24 cellular contexts compared by ENCODE assay signal in the genomic region with DNA sequence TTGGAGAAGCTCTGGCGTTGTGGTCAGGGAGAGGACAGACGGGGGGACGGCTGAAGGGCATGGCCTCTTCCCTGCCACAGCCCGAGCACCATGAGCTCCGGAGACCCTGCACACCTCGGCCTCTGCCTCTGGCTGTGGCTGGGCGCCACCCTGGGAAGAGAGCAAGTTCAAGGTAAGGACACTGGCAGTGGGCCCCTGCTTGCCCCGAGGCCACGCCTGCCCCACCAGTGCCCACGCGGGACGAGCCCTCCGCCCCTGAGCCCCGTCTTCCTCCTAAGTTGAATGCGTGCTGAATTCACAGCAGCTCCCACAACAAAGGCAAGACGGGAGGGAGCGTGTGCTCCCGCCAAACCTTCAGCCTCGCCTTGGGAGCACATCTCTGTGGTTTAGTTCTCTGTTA. TPM values are rescaled to one million over a fixed set of nuclear protein-coding genes. Genes with fewer than 3 reads are reported as not detected.
DNase-seq lines count a peak whose midpoint lies in the region; ATAC-seq and TF ChIP-seq lines count a peak whose summit lies in the region.
"Had no signal": no experiment of that assay in that cellular context is flagged by ENCODE, and none has a peak within 500 bp of the region (broad histone marks: within the 10 kb centered on the region; RNA-seq: fewer than 3 reads in every experiment).

No MANE protein-coding gene starts in this region.

- H2AFZ ChIP-seq in H9 (ENCODE audit: low read length) (no peak overlapping the region), neural progenitor cell (replicated peaks) (no peak overlapping the region)

- H3K79me1 ChIP-seq in H9 (ENCODE audit: insufficient read depth, low read depth, low read length, poor library complexity, severe bottlenecking) = no peaks in the 10 kb centered on the region

- H2AK5ac ChIP-seq in H9 (ENCODE audit: insufficient read length, low read length) = no peak overlapping the region

- peak overlapping the region; percentile 54 for H3K27ac Mint-ChIP-seq in activated CD4-positive, alpha-beta T cell treated with anti-CD3 and anti-CD28 coated beads, Interleukin-2, amount 10 ng/mL, durations not matched to agents 7 days and 5 days
- H3K27ac Mint-ChIP-seq in H9 = peak overlapping the region in 1 of 3 experiments; percentile 28; a peak in 1 of 7 replicates
- H3K27ac Mint-ChIP-seq in central memory CD8-positive, alpha-beta T cell (ENCODE audit: low read depth) = peak overlapping the region; percentile 29
- H3K27ac Mint-ChIP-seq in neural progenitor cell = peak overlapping the region; percentile 90

- no peak overlapping the region for H2BK5ac ChIP-seq in H9 (ENCODE audit: insufficient read length, low read length)

- H2BK15ac ChIP-seq in H9 (ENCODE audit: low read depth, low read length) = no peak overlapping the region

- no peak overlapping the region for H3K14ac ChIP-seq in H9 (ENCODE audit: insufficient read depth, low read length)

- H2BK12ac ChIP-seq in H9 (ENCODE audit: insufficient read length, low read depth, low read length) = no peak overlapping the region

- no CpG with 5 or more reads among the region's 19 CpGs for WGBS in H9 (ENCODE audit: extremely low coverage, insufficient read length, low lambda C conversion rate)

- POLR2A ChIA-PET in activated CD4-positive, alpha-beta T cell treated with anti-CD3 and anti-CD28 coated beads, Interleukin-2, amount 10 ng/mL, durations not matched to agents 7 days and 5 days (lab: Charles Lee) = interaction anchor here (0.6 kb wide), 2 partner anchors 72 to 128 kb away, joined by 3 read pairs; no protein-coding TSS in a partner anchor

- H3K27ac ChIP-seq in H9 (ENCODE audit: insufficient read length, low read depth, low read length) = no peak overlapping the region
- no peak overlapping the region for H3K27ac ChIP-seq in neural progenitor cell
- H3K27ac ChIP-seq: 22Rv1 had no signal

- H4K5ac ChIP-seq in H9 (ENCODE audit: insufficient read length, low read depth, low read length) = no peak overlapping the region

- no peaks in the 10 kb centered on the region for H4K20me1 ChIP-seq in H9 (ENCODE audit: control insufficient read depth, insufficient read depth, insufficient read length)
- H4K20me1 ChIP-seq in neural progenitor cell (ENCODE audit: low read depth) = peaks cover 6% of the 10 kb centered on the region

- no peak overlapping the region for H3K4ac ChIP-seq in H9 (ENCODE audit: low read depth, low read length)

- H3K23ac ChIP-seq in H9 (ENCODE audit: insufficient read length, low read depth, low read length) = no peak overlapping the region

- H2BK20ac ChIP-seq in H9 (ENCODE audit: low read depth, low read length, poor library complexity, severe bottlenecking) = no peak overlapping the region

- peaks cover 9% of the 10 kb centered on the region for H3K4me1 Mint-ChIP-seq in activated CD4-positive, alpha-beta T cell treated with anti-CD3 and anti-CD28 coated beads, Interleukin-2, amount 10 ng/mL, durations not matched to agents 7 days and 5 days
- H3K4me1 Mint-ChIP-seq in H9 (peaks cover 9 to 26% of the 10 kb centered on the region in 2 experiments), neural progenitor cell (peaks cover 13% of the 10 kb centered on the region)
- H3K4me1 Mint-ChIP-seq in central memory CD8-positive, alpha-beta T cell = peaks cover 6% of the 10 kb centered on the region
- H3K4me1 Mint-ChIP-seq: CD14-positive monocyte had no signal

- H3K4me3 Mint-ChIP-seq in activated CD4-positive, alpha-beta T cell treated with anti-CD3 and anti-CD28 coated beads, Interleukin-2, amount 10 ng/mL, durations not matched to agents 7 days and 5 days = no peak overlapping the region
- no peak overlapping the region for H3K4me3 Mint-ChIP-seq in H9
- H3K4me3 Mint-ChIP-seq in central memory CD8-positive, alpha-beta T cell = no peak overlapping the region
- H3K4me3 Mint-ChIP-seq in neural progenitor cell = no peak overlapping the region

- peaks cover 4% of the 10 kb centered on the region for H3F3A ChIP-seq in neural progenitor cell (ENCODE audit: low read depth)

- no peak overlapping the region for H3T11ph ChIP-seq in H9 (ENCODE audit: low read length)

- no peak overlapping the region for H3K4me2 ChIP-seq in H9 (ENCODE audit: insufficient read depth, insufficient read length, low read length)
- H3K4me2 ChIP-seq in neural progenitor cell = no peak overlapping the region

- no peak overlapping the region for H3K4me3 ChIP-seq in neural progenitor cell

- H3K4me1 ChIP-seq in H9 (ENCODE audit: insufficient read depth, low read length) (no peaks in the 10 kb centered on the region; the same call in 1 of the 2 replicates), neural progenitor cell (peaks cover 23% of the 10 kb centered on the region)

- no peak overlapping the region for H4K8ac ChIP-seq in H9 (replicated peaks; ENCODE audit: insufficient read length, low read depth, low read length)

- H3K36me3 Mint-ChIP-seq in activated CD4-positive, alpha-beta T cell treated with anti-CD3 and anti-CD28 coated beads, Interleukin-2, amount 10 ng/mL, durations not matched to agents 7 days and 5 days (ENCODE audit: low read depth) = no peaks in the 10 kb centered on the region
- no peaks in the 10 kb centered on the region for H3K36me3 Mint-ChIP-seq in H9 (ENCODE audit: insufficient read depth in 1 of 3, low read depth in 3 of 3)
- peaks cover 6% of the 10 kb centered on the region for H3K36me3 Mint-ChIP-seq in central memory CD8-positive, alpha-beta T cell (ENCODE audit: insufficient read depth)
- no peaks in the 10 kb centered on the region for H3K36me3 Mint-ChIP-seq in neural progenitor cell
- H3K36me3 Mint-ChIP-seq: CD14-positive monocyte had no signal

- H3K9me3 Mint-ChIP-seq in activated CD4-positive, alpha-beta T cell treated with anti-CD3 and anti-CD28 coated beads, Interleukin-2, amount 10 ng/mL, durations not matched to agents 7 days and 5 days = no peaks in the 10 kb centered on the region
- H3K9me3 Mint-ChIP-seq in H9 = no peaks in the 10 kb centered on the region
- no peaks in the 10 kb centered on the region for H3K9me3 Mint-ChIP-seq in central memory CD8-positive, alpha-beta T cell
- H3K9me3 Mint-ChIP-seq in neural progenitor cell = no peaks in the 10 kb centered on the region

- CTCF ChIA-PET in activated CD4-positive, alpha-beta T cell treated with anti-CD3 and anti-CD28 coated beads, Interleukin-2, amount 10 ng/mL, durations not matched to agents 7 days and 5 days (lab: Charles Lee) = interaction anchor here (2.3 kb wide), 1 partner anchor 15 kb away, joined by 5 read pairs; no protein-coding TSS in a partner anchor

- H3K9me3 ChIP-seq in H9 (ENCODE audit: control insufficient read depth, low read depth, low read length) = no peaks in the 10 kb centered on the region
- H3K9me3 ChIP-seq in neural progenitor cell (ENCODE audit: low read depth) = no peaks in the 10 kb centered on the region

- no peaks in the 10 kb centered on the region for H3K23me2 ChIP-seq in H9 (ENCODE audit: insufficient read length, low read depth, low read length, poor library complexity, severe bottlenecking)

- H3K18ac ChIP-seq in H9 (ENCODE audit: insufficient read length, low read depth, low read length) = peak overlapping the region; percentile 18

- H3K79me2 ChIP-seq in H9 (ENCODE audit: insufficient read depth, low read length) (no peaks in the 10 kb centered on the region), neural progenitor cell (ENCODE audit: low read depth) (no peaks in the 10 kb centered on the region)

- no peak overlapping the region for H2BK120ac ChIP-seq in H9 (ENCODE audit: low read depth, low read length, poor library complexity, severe bottlenecking)

- no peak for DNase-seq in activated CD4-positive, alpha-beta T cell treated with anti-CD3 and anti-CD28 coated beads, Interleukin-2, amount 10 ng/mL, durations not matched to agents 7 days and 5 days
- DNase-seq in activated CD4-positive, alpha-beta T cell treated with anti-CD3 and anti-CD28 coated beads, Interleukin-2, amount 50 U/mL, for 1 hour = no peak
- DNase-seq in H9 (no peak), neural progenitor cell (ENCODE audit: low spot score) (no peak), NCI-H446 (lab: John Stamatoyannopoulos, UW) (no peak), anterior cingulate cortex (lab: John Stamatoyannopoulos, UW) (no peak)
- DNase-seq in central memory CD8-positive, alpha-beta T cell (ENCODE audit: low spot score in 2 of 2) = no peak
- DNase-seq: ACHN; EL; GF-D8; HCEC 1CT; KG1; NCI-H1092; NCI-H1436; NCI-H187 treated with DMSO at 0.1 percent for 48 hours; NCI-H510A treated with DMSO at 0.1 percent for 48 hours; NCI-H774; NK-92 treated with Interleukin-12 subunit alpha and Interleukin-12 subunit beta, amount 100 ng/mL, for 24 hours had no signal

- H4K91ac ChIP-seq in H9 (ENCODE audit: insufficient read length, low read depth, low read length) = no peak overlapping the region

- TF ChIP-seq CTCF in H9 (conservative IDR thresholded peaks at IDR 0.05) (no peak), neural progenitor cell (IDR thresholded peaks at IDR 0.05) (no peak)

- H3K27me3 Mint-ChIP-seq in activated CD4-positive, alpha-beta T cell treated with anti-CD3 and anti-CD28 coated beads, Interleukin-2, amount 10 ng/mL, durations not matched to agents 7 days and 5 days = peaks cover 13% of the 10 kb centered on the region
- H3K27me3 Mint-ChIP-seq in H9 (ENCODE audit: low read depth) (peaks cover 14% of the 10 kb centered on the region), neural progenitor cell (ENCODE audit: insufficient read depth, low read depth) (peaks cover 8% of the 10 kb centered on the region)
- peaks cover 29% of the 10 kb centered on the region for H3K27me3 Mint-ChIP-seq in central memory CD8-positive, alpha-beta T cell

- no peaks in the 10 kb centered on the region for H3K36me3 ChIP-seq in neural progenitor cell

- ATAC-seq in central memory CD8-positive, alpha-beta T cell (replicated peaks; ENCODE audit: extremely low read depth, poor library complexity, severe bottlenecking) = no peak
- no peak for ATAC-seq in GM18511 (IDR thresholded peaks at IDR 0.05; ENCODE audit: unreplicated experiment)
- ATAC-seq: Panc1 had no signal

- no peak overlapping the region for H3K9ac ChIP-seq in H9 (ENCODE audit: extremely low read depth, insufficient read length, low read length)
- no peak overlapping the region for H3K9ac ChIP-seq in neural progenitor cell

- H3K27me3 ChIP-seq in H9 (ENCODE audit: insufficient read depth, low read length) (no peaks in the 10 kb centered on the region), neural progenitor cell (peaks cover 20% of the 10 kb centered on the region)

- H3K56ac ChIP-seq in H9 (ENCODE audit: insufficient read length, low read depth, low read length) = no peak overlapping the region

RNA-seq across cellular contexts. Expression of gene COL20A1, which starts 2.0 kb away (rescaled TPM):
- total RNA-seq in activated CD4-positive, alpha-beta T cell treated with anti-CD3 and anti-CD28 coated beads, Interleukin-2, amount 10 ng/mL, durations not matched to agents 7 days and 5 days = not detected
- total RNA-seq in H9 (2021) = 1.3 and 2.3 TPM in 2 replicates
- total RNA-seq in neural progenitor cell (ENCODE audit: low replicate concordance) = 0.28 and 0.37 TPM in 2 replicates
- total RNA-seq: HT1080, SK-MEL-5 had no signal

RNA-seq across cellular contexts. Expression of gene ARFGAP1, which starts 22.4 kb away (rescaled TPM):
- total RNA-seq in activated CD4-positive, alpha-beta T cell treated with anti-CD3 and anti-CD28 coated beads, Interleukin-2, amount 10 ng/mL, durations not matched to agents 7 days and 5 days = 10 to 100 TPM; 88.0 to 94.4 TPM
- total RNA-seq in H9 (2021) (111 and 114 TPM in 2 replicates), neural progenitor cell (ENCODE audit: low replicate concordance) (43.7 and 103 TPM in 2 replicates)

RNA-seq across cellular contexts. Expression of gene NKAIN4, which starts 40.8 kb away (rescaled TPM):
- not detected for total RNA-seq in activated CD4-positive, alpha-beta T cell treated with anti-CD3 and anti-CD28 coated beads, Interleukin-2, amount 10 ng/mL, durations not matched to agents 7 days and 5 days
- total RNA-seq in H9 (2021) (19.1 and 20.9 TPM in 2 replicates), neural progenitor cell (ENCODE audit: low replicate concordance) (9.7 and 28.4 TPM in 2 replicates)
- total RNA-seq: HT1080, SK-MEL-5 had no signal

RNA-seq across cellular contexts. Expression of gene BIRC7, which starts 59.3 kb away (rescaled TPM):
- not detected for total RNA-seq in activated CD4-positive, alpha-beta T cell treated with anti-CD3 and anti-CD28 coated beads, Interleukin-2, amount 10 ng/mL, durations not matched to agents 7 days and 5 days
- total RNA-seq in H9 (2021) = 0.31 TPM in 1 of 2 replicates, not detected in the other
- not detected in 2 replicates for total RNA-seq in neural progenitor cell (ENCODE audit: low replicate concordance)
- total RNA-seq: HT1080 had no signal

Comparison
In these comparisons a context has a peak if more than half of its experiments do, and no peak if none do; other contexts are left out.
1. RNA of gene NKAIN4, which starts 40.8 kb away (total RNA-seq): 19.1 to 20.9 TPM in H9 and 9.7 to 28.4 TPM in neural progenitor cell; not detected in activated CD4-positive, alpha-beta T cell treated with anti-CD3 and anti-CD28 coated beads, Interleukin-2, amount 10 ng/mL, durations not matched to agents 7 days and 5 days; every median in the first group is over 10 times any median in the second.